Comparison of ENCODE assay signal across 8 cellular contexts in genomic region chr9:21031818-21032203, GRCh38. TPM values are rescaled to one million over a fixed set of nuclear protein-coding genes. Genes with fewer than 3 reads are reported as not detected.
DNase-seq lines count a peak whose midpoint lies in the region; TF ChIP-seq lines count a peak whose summit lies in the region.

No MANE protein-coding gene starts in this region.

- H3K27me3 ChIP-seq in H7 (ENCODE audit: control insufficient read depth, insufficient read depth, low read length) (no peaks in the 10 kb centered on the region; the same call in 1 of the 2 replicates), iPS-15b (ENCODE audit: control insufficient read depth, insufficient read depth, low read length) (no peaks in the 10 kb centered on the region), smooth muscle cell (ENCODE audit: low read depth) (no peaks in the 10 kb centered on the region), MM.1S (replicated peaks; ENCODE audit: insufficient read depth, low read length) (no peaks in the 10 kb centered on the region)

- DNase-seq in H7 (no peak), smooth muscle cell (lab: John Stamatoyannopoulos, UW; ENCODE audit: unreplicated experiment) (no peak), MM.1S (no peak), glomerular visceral epithelial cell (ENCODE audit: extremely low spot score) (no peak), SK-N-DZ (ENCODE audit: low spot score) (no peak)
- no peak for DNase-seq in effector CD8-positive, alpha-beta T cell (lab: John Stamatoyannopoulos, UW)

- H3K4me2 ChIP-seq in smooth muscle cell = peak overlapping the region; percentile 92
- H3K4me2 ChIP-seq in MM.1S (ENCODE audit: low read depth, low read length) = no peak overlapping the region

- H3K4me1 Mint-ChIP-seq in activated naive CD8-positive, alpha-beta T cell (ENCODE audit: low read depth) = peaks cover 33% of the 10 kb centered on the region

- peak overlapping the region; percentile 72 for H3K4me3 Mint-ChIP-seq in activated naive CD8-positive, alpha-beta T cell

- H3K9me3 Mint-ChIP-seq in activated naive CD8-positive, alpha-beta T cell (ENCODE audit: low read depth) = no peaks in the 10 kb centered on the region

- H3K27me3 Mint-ChIP-seq in activated naive CD8-positive, alpha-beta T cell = no peaks in the 10 kb centered on the region

- H4K20me1 ChIP-seq in smooth muscle cell (ENCODE audit: low read depth) (no peaks in the 10 kb centered on the region), MM.1S (ENCODE audit: insufficient read depth, low read length) (no peaks in the 10 kb centered on the region)

- H3K27ac ChIP-seq in smooth muscle cell (ENCODE audit: low read depth) (no peak overlapping the region), MM.1S (ENCODE audit: low read length) (no peak overlapping the region)

- WGBS in smooth muscle cell (ENCODE audit: low lambda C conversion rate) = 87% methylated on average over 19 of the region's 19 CpGs

- no peaks in the 10 kb centered on the region for H3K36me3 ChIP-seq in H7 (replicated peaks; ENCODE audit: control insufficient read depth, insufficient read depth, low read length)
- no peaks in the 10 kb centered on the region for H3K36me3 ChIP-seq in iPS-15b (ENCODE audit: control insufficient read depth, insufficient read depth, low read length)
- no peaks in the 10 kb centered on the region for H3K36me3 ChIP-seq in smooth muscle cell (ENCODE audit: low read depth)
- no peaks in the 10 kb centered on the region for H3K36me3 ChIP-seq in MM.1S (replicated peaks; ENCODE audit: insufficient read depth, low read length)

- H3K9me3 ChIP-seq in iPS-15b (ENCODE audit: control insufficient read depth, insufficient read depth, low read length) (no peaks in the 10 kb centered on the region), smooth muscle cell (replicated peaks; ENCODE audit: low read depth) (no peaks in the 10 kb centered on the region), MM.1S (replicated peaks; ENCODE audit: insufficient read depth, low read length) (no peaks in the 10 kb centered on the region)

- TF ChIP-seq CTCF in smooth muscle cell (IDR thresholded peaks at IDR 0.05; ENCODE audit: borderline replicate concordance, insufficient read depth, poor library complexity, severe bottlenecking) = no peak
- TF ChIP-seq CTCF in MM.1S (IDR thresholded peaks at IDR 0.05; ENCODE audit: low read length) = no peak

- H3F3A ChIP-seq in smooth muscle cell (ENCODE audit: low read depth) = peaks cover 9% of the 10 kb centered on the region
- no peaks in the 10 kb centered on the region for H3F3A ChIP-seq in MM.1S (ENCODE audit: insufficient read depth, low read length)

- peak overlapping the region; percentile 45 for H3K4me3 ChIP-seq in H7 (ENCODE audit: insufficient read depth, low read depth, low read length)
- peak overlapping the region; percentile 65 for H3K4me3 ChIP-seq in iPS-15b (ENCODE audit: low read depth, low read length)
- H3K4me3 ChIP-seq in smooth muscle cell = peak overlapping the region; percentile 67
- no peak overlapping the region for H3K4me3 ChIP-seq in MM.1S (ENCODE audit: low read length)

- H3K36me3 Mint-ChIP-seq in activated naive CD8-positive, alpha-beta T cell = peaks cover 5% of the 10 kb centered on the region

- peaks cover 7% of the 10 kb centered on the region for H3K4me1 ChIP-seq in iPS-15b (ENCODE audit: control insufficient read depth, insufficient read depth, low read length)
- H3K4me1 ChIP-seq in smooth muscle cell (ENCODE audit: low read depth) = no peaks in the 10 kb centered on the region
- no peaks in the 10 kb centered on the region for H3K4me1 ChIP-seq in MM.1S (ENCODE audit: low read length)

- no peaks in the 10 kb centered on the region for H3K9me2 ChIP-seq in MM.1S (replicated peaks; ENCODE audit: insufficient read depth, low read length)

- peak overlapping the region; percentile 64 for H3K27ac Mint-ChIP-seq in activated naive CD8-positive, alpha-beta T cell

- H3K79me2 ChIP-seq in smooth muscle cell (ENCODE audit: low read depth) (no peaks in the 10 kb centered on the region), MM.1S (ENCODE audit: low read length) (no peaks in the 10 kb centered on the region)

- H2AFZ ChIP-seq in smooth muscle cell (ENCODE audit: low read depth) (peak overlapping the region; percentile 67), MM.1S (ENCODE audit: low read length) (no peak overlapping the region)

- H3K9ac ChIP-seq in iPS-15b (ENCODE audit: low read depth, low read length) (peak overlapping the region; percentile 37), smooth muscle cell (ENCODE audit: low read depth) (no peak overlapping the region), MM.1S (ENCODE audit: low read length) (no peak overlapping the region)

RNA-seq across cellular contexts. Expression of gene HACD4, which starts 0.4 kb away (rescaled TPM):
- 0.42 and 0.55 TPM in 2 replicates for total RNA-seq in H7 (2014; rRNA removed; shearing (Covaris generic))
- total RNA-seq in smooth muscle cell = 5.1 and 6.2 TPM in 2 replicates
- polyA plus RNA-seq in smooth muscle cell = 1.8 and 2.6 TPM in 2 replicates
- not detected in 2 replicates for polyA plus RNA-seq in SK-N-DZ (2014; cell fraction: cytosol; rRNA removed)
- polyA plus RNA-seq in SK-N-DZ (2014; cell fraction: nucleus; rRNA removed) = not detected in 2 replicates

RNA-seq across cellular contexts. Expression of gene IFNB1, which starts 45.9 kb away (rescaled TPM):
- not detected in 2 replicates for total RNA-seq in H7 (2014; rRNA removed; shearing (Covaris generic))
- not detected in 2 replicates for total RNA-seq in smooth muscle cell
- polyA plus RNA-seq in smooth muscle cell = not detected in 2 replicates
- polyA plus RNA-seq in SK-N-DZ (2014; cell fraction: cytosol; rRNA removed) = not detected in 2 replicates
- not detected in 2 replicates for polyA plus RNA-seq in SK-N-DZ (2014; cell fraction: nucleus; rRNA removed)
